In genomic region chr2:179817181-179817841, GRCh38 we compare ENCODE assay signal across 1 cellular context.
TF ChIP-seq lines count a peak whose summit lies in the region.

No MANE protein-coding gene starts in this region.

TF ChIP-seq in HEK293, 187 proteins besides CTCF, POLR2A, EP300 and RAD21 (continued from another document):
- TF ChIP-seq PRDM6 (tag by site-specific recombination; IDR thresholded peaks at IDR 0.05) (peak; percentile 40; the same call in 1 of the 2 replicates), ZNF426 (tag by site-specific recombination; IDR thresholded peaks at IDR 0.05) (no peak), BCL6B (tag by site-specific recombination; IDR thresholded peaks at IDR 0.05) (0 out of 2 replicates have a peak, but pooled peaks have one; percentile 25), ZNF221 (tag by site-specific recombination; IDR thresholded peaks at IDR 0.05; ENCODE audit: borderline replicate concordance) (no peak), ZNF398 (tag by site-specific recombination; IDR thresholded peaks at IDR 0.05) (peak; percentile 42; the same call in 1 of the 2 replicates)
